ENCODE assay signal across 8 cellular contexts in genomic region chr12:12010277-12011031, GRCh38.
DNase-seq lines count a peak whose midpoint lies in the region; ATAC-seq and TF ChIP-seq lines count a peak whose summit lies in the region.

No MANE protein-coding gene starts in this region.

- H3K27ac ChIP-seq in gastrocnemius medialis, result no peak overlapping the region

- TF ChIP-seq POLR2A in gastrocnemius medialis (IDR thresholded peaks at IDR 0.05), result no peak

- H3K9me3 ChIP-seq in NT2/D1 (ENCODE audit: insufficient read depth, low read length) (no peaks in the 10 kb centered on the region), gastrocnemius medialis (no peaks in the 10 kb centered on the region)

- H3K27me3 ChIP-seq in NT2/D1 (ENCODE audit: insufficient read depth, insufficient read length) (no peaks in the 10 kb centered on the region), gastrocnemius medialis (no peaks in the 10 kb centered on the region)

- H3K4me1 ChIP-seq in NT2/D1 (ENCODE audit: insufficient read depth, insufficient read length) (peaks cover 27% of the 10 kb centered on the region), gastrocnemius medialis (peaks cover 0 to 2% of the 10 kb centered on the region in 2 donors)

- H3K36me3 ChIP-seq in NT2/D1 (ENCODE audit: insufficient read depth, insufficient read length, low read length) (no peaks in the 10 kb centered on the region), gastrocnemius medialis (no peaks in the 10 kb centered on the region)

- peak overlapping the region; percentile 31 for H3K4me3 ChIP-seq in GM12864 (ENCODE audit: low read depth, low read length)
- no peak overlapping the region for H3K4me3 ChIP-seq in NT2/D1 (ENCODE audit: insufficient read length, low read depth)
- no peak overlapping the region for H3K4me3 ChIP-seq in gastrocnemius medialis

- H3K9ac ChIP-seq in NT2/D1 (ENCODE audit: insufficient read length, low read depth), result peak overlapping the region; percentile 33

- DNase-seq in GM12864 (ENCODE audit: low read depth) (peak; percentile 69), NT2/D1 (ENCODE audit: low read depth, low spot score) (no peak), left ventricle myocardium superior (peak; percentile 57), gastrocnemius medialis (peak; percentile 16 to 41), GOT3 (lab: John Stamatoyannopoulos, UW) (no peak), NCI-H1694 treated with DMSO at 0.1 percent for 48 hours (lab: John Stamatoyannopoulos, UW) (no peak)
- peak; percentile 28 for DNase-seq in activated effector memory CD4-positive, alpha-beta T cell treated with Interleukin-2 at 50 U/mL for 16 hours

- no peak for TF ChIP-seq CTCF in GM12864 (IDR thresholded peaks at IDR 0.05; ENCODE audit: low read depth, low read length, missing control alignments)
- no peak for TF ChIP-seq CTCF in gastrocnemius medialis (IDR thresholded peaks at IDR 0.05 in 4 of 5, conservative IDR thresholded peaks at IDR 0.05 in 1 of 5)

- intact Hi-C loops in left ventricle myocardium superior (cut with micrococcal nuclease) (no loop called here), gastrocnemius medialis (cut with DNase I; ENCODE audit: low total_unique reads) (loop anchor here (10.0 kb wide), 1 partner anchor 216 kb away; no protein-coding TSS in a partner anchor)

- ATAC-seq in HG02588 (IDR thresholded peaks at IDR 0.05; ENCODE audit: unreplicated experiment) (peak; percentile 43), left ventricle myocardium superior (peak; percentile 76), gastrocnemius medialis (peak in 1 of 2 donors; percentile 41)

- in situ Hi-C loops in gastrocnemius medialis (cut with MboI; ENCODE audit: low sequenced_read_pairs in 4 of 4), result no loop called here

Comparison
In these comparisons a context has a peak if more than half of its experiments do, and no peak if none do; other contexts are left out.
1. DNase-seq: peak in GM12864 (single experiment), activated effector memory CD4-positive, alpha-beta T cell treated with Interleukin-2 at 50 U/mL for 16 hours (single experiment), left ventricle myocardium superior (single experiment) and gastrocnemius medialis (2 of 2); none in NT2/D1 (single experiment), GOT3 (single experiment) and NCI-H1694 treated with DMSO at 0.1 percent for 48 hours (single experiment).